Comparison of ENCODE assay signal across 39 cellular contexts in genomic region chr6:103085801-103086200, GRCh38.
"Had no signal": no experiment of that assay in that cellular context is flagged by ENCODE, and none has a peak within 500 bp of the region (broad histone marks: within the 10 kb centered on the region; RNA-seq: fewer than 3 reads in every experiment).

No MANE protein-coding gene starts in this region.

- H3K4me1 ChIP-seq: adrenal gland, ascending aorta, body of pancreas, breast epithelium had no signal

- H3K4me3 ChIP-seq: adrenal gland, ascending aorta, body of pancreas, breast epithelium, cardiac muscle cell had no signal

- H3K36me3 ChIP-seq: adrenal gland, ascending aorta, brain microvascular endothelial cell, breast epithelium, cardiac muscle cell had no signal

- H3K27me3 Mint-ChIP-seq: activated naive CD4-positive, alpha-beta T cell treated with anti-CD3 and anti-CD28 coated beads, Interleukin-2, amount 10 ng/mL, durations not matched to agents 7 days and 5 days; activated naive CD4-positive, alpha-beta T cell treated with anti-CD3 and anti-CD28 coated beads, Interleukin-2, amount 50 U/mL, for 24 hours; activated naive CD8-positive, alpha-beta T cell; activated naive CD8-positive, alpha-beta T cell treated with anti-CD3 and anti-CD28 coated beads for 36 hours; activated naive CD8-positive, alpha-beta T cell treated with anti-CD3 and anti-CD28 coated beads, Interleukin-2, amount 10 ng/mL, durations not matched to agents 7 days and 5 days; activated naive CD8-positive, alpha-beta T cell treated with anti-CD3 and anti-CD28 coated beads, Interleukin-2, amount 50 U/mL, for 24 hours; activated T-cell treated with anti-CD3 and anti-CD28 coated beads, Interleukin-2, amount 50 U/mL, for 24 hours; activated T-helper 17 cell treated with anti-CD3 and anti-CD28 coated beads, Interleukin-2, amount 50 U/mL, for 72 hours; central memory CD8-positive, alpha-beta T cell had no signal

- H3K36me3 Mint-ChIP-seq: activated naive CD4-positive, alpha-beta T cell treated with anti-CD3 and anti-CD28 coated beads, Interleukin-2, amount 10 ng/mL, durations not matched to agents 7 days and 5 days; activated naive CD4-positive, alpha-beta T cell treated with anti-CD3 and anti-CD28 coated beads, Interleukin-2, amount 50 U/mL, for 24 hours; activated naive CD4-positive, alpha-beta T cell treated with anti-CD3 and anti-CD28 coated beads, Interleukin-2, amount 50 U/mL, for 72 hours; activated naive CD8-positive, alpha-beta T cell; activated naive CD8-positive, alpha-beta T cell treated with anti-CD3 and anti-CD28 coated beads for 36 hours; activated naive CD8-positive, alpha-beta T cell treated with anti-CD3 and anti-CD28 coated beads, Interleukin-2, amount 10 ng/mL, durations not matched to agents 7 days and 5 days; brain had no signal

- H3K9me3 Mint-ChIP-seq: activated naive CD4-positive, alpha-beta T cell treated with anti-CD3 and anti-CD28 coated beads, Interleukin-2, amount 10 ng/mL, durations not matched to agents 7 days and 5 days; activated naive CD4-positive, alpha-beta T cell treated with anti-CD3 and anti-CD28 coated beads, Interleukin-2, amount 50 U/mL, for 24 hours; activated naive CD8-positive, alpha-beta T cell treated with anti-CD3 and anti-CD28 coated beads for 36 hours; activated naive CD8-positive, alpha-beta T cell treated with anti-CD3 and anti-CD28 coated beads, Interleukin-2, amount 10 ng/mL, durations not matched to agents 7 days and 5 days; activated T-helper 1 cell treated with anti-CD3 and anti-CD28 coated beads, Interleukin-12 subunit alpha, Interleukin-12 subunit beta, Interleukin-2, Interleukin-4 antibody, amounts not matched to agents 30 ng/mL and 10 ng/mL and 1 ng/mL, durations not matched to agents 14 hours and 24 hours and 36 hours; activated T-helper 17 cell treated with anti-CD3 and anti-CD28 coated beads, Interleukin-2, amount 50 U/mL, for 72 hours had no signal

- DNase-seq: activated effector memory CD4-positive, alpha-beta T cell treated with anti-CD3 and anti-CD28 coated beads, Interleukin-2, amount 50 U/mL, for 16 hours; activated effector memory CD4-positive, alpha-beta T cell treated with Interleukin-2 at 50 U/mL for 16 hours; activated gamma-delta T cell; activated gamma-delta T cell treated with Interleukin-2 at 50 U/mL for 16 hours; activated naive CD4-positive, alpha-beta T cell; activated naive CD4-positive, alpha-beta T cell treated with anti-CD3 and anti-CD28 coated beads for 36 hours; activated naive CD4-positive, alpha-beta T cell treated with anti-CD3 and anti-CD28 coated beads, Interleukin-2, amount 10 ng/mL, durations not matched to agents 7 days and 5 days; activated naive CD4-positive, alpha-beta T cell treated with anti-CD3 and anti-CD28 coated beads, Interleukin-2, amount 50 U/mL, for 16 hours; activated naive CD4-positive, alpha-beta T cell treated with Interleukin-2 at 50 U/mL for 16 hours; activated naive CD8-positive, alpha-beta T cell treated with anti-CD3 and anti-CD28 coated beads for 36 hours; activated naive CD8-positive, alpha-beta T cell treated with anti-CD3 and anti-CD28 coated beads, Interleukin-2, amount 10 ng/mL, durations not matched to agents 7 days and 5 days; activated naive CD8-positive, alpha-beta T cell treated with anti-CD3 and anti-CD28 coated beads, Interleukin-2, amount 50 U/mL, for 24 hours; activated T-cell treated with anti-CD3 and anti-CD28 coated beads for 4 hours; activated T-cell treated with anti-CD3 and anti-CD28 coated beads, Interleukin-2, amount 50 U/mL, for 1 hour; activated T-cell treated with anti-CD3 and anti-CD28 coated beads, Interleukin-2, amount 50 U/mL, for 24 hours; activated T-cell treated with anti-CD3 and anti-CD28 coated beads, Interleukin-2, amount 50 U/mL, for 4 hours; activated T-cell treated with anti-CD3 and anti-CD28 coated beads, Interleukin-2, amount 50 U/mL, for 48 hours; activated T-cell treated with anti-CD3 and anti-CD28 coated beads, Interleukin-2, amount 50 U/mL, for 72 hours; adrenal gland; amniotic stem cell; amygdala; anterior cingulate cortex; aorta; body of pancreas; brain microvascular endothelial cell; caudate nucleus; central memory CD4-positive, alpha-beta T cell; cerebellar nuclear complex had no signal

- H3K4me1 Mint-ChIP-seq: activated naive CD4-positive, alpha-beta T cell treated with anti-CD3 and anti-CD28 coated beads, Interleukin-2, amount 10 ng/mL, durations not matched to agents 7 days and 5 days; activated naive CD4-positive, alpha-beta T cell treated with anti-CD3 and anti-CD28 coated beads, Interleukin-2, amount 50 U/mL, for 24 hours; activated naive CD8-positive, alpha-beta T cell treated with anti-CD3 and anti-CD28 coated beads for 36 hours; activated naive CD8-positive, alpha-beta T cell treated with anti-CD3 and anti-CD28 coated beads, Interleukin-2, amount 10 ng/mL, durations not matched to agents 7 days and 5 days; activated naive CD8-positive, alpha-beta T cell treated with anti-CD3 and anti-CD28 coated beads, Interleukin-2, amount 50 U/mL, for 24 hours; activated T-helper 17 cell treated with anti-CD3 and anti-CD28 coated beads, Interleukin-2, amount 50 U/mL, for 72 hours; central memory CD8-positive, alpha-beta T cell had no signal

- H3K4me3 Mint-ChIP-seq: activated naive CD4-positive, alpha-beta T cell treated with anti-CD3 and anti-CD28 coated beads for 36 hours; activated naive CD4-positive, alpha-beta T cell treated with anti-CD3 and anti-CD28 coated beads, Interleukin-2, amount 10 ng/mL, durations not matched to agents 7 days and 5 days; activated naive CD4-positive, alpha-beta T cell treated with anti-CD3 and anti-CD28 coated beads, Interleukin-2, amount 50 U/mL, for 24 hours; activated naive CD8-positive, alpha-beta T cell; activated naive CD8-positive, alpha-beta T cell treated with anti-CD3 and anti-CD28 coated beads for 36 hours; activated naive CD8-positive, alpha-beta T cell treated with anti-CD3 and anti-CD28 coated beads, Interleukin-2, amount 10 ng/mL, durations not matched to agents 7 days and 5 days; activated naive CD8-positive, alpha-beta T cell treated with anti-CD3 and anti-CD28 coated beads, Interleukin-2, amount 50 U/mL, for 24 hours; activated T-cell treated with anti-CD3 and anti-CD28 coated beads, Interleukin-2, amount 50 U/mL, for 24 hours; activated T-cell treated with anti-CD3 and anti-CD28 coated beads, Interleukin-2, amount 50 U/mL, for 4 hours; activated T-cell treated with anti-CD3 and anti-CD28 coated beads, Interleukin-2, amount 50 U/mL, for 72 hours; activated T-helper 1 cell treated with anti-CD3 and anti-CD28 coated beads, Interleukin-12 subunit alpha, Interleukin-12 subunit beta, Interleukin-2, Interleukin-4 antibody, amounts not matched to agents 30 ng/mL and 10 ng/mL and 1 ng/mL, durations not matched to agents 14 hours and 24 hours and 36 hours; activated T-helper 17 cell treated with anti-CD3 and anti-CD28 coated beads, Interleukin-2, amount 50 U/mL, for 72 hours; brain; central memory CD8-positive, alpha-beta T cell had no signal

- H3K27me3 ChIP-seq: adrenal gland, ascending aorta, body of pancreas, brain microvascular endothelial cell, breast epithelium, cardiac muscle cell had no signal

- H3K9me3 ChIP-seq: adrenal gland, ascending aorta, body of pancreas, breast epithelium had no signal

- H3K27ac Mint-ChIP-seq: activated naive CD4-positive, alpha-beta T cell treated with anti-CD3 and anti-CD28 coated beads for 36 hours; activated naive CD4-positive, alpha-beta T cell treated with anti-CD3 and anti-CD28 coated beads, Interleukin-2, amount 10 ng/mL, durations not matched to agents 7 days and 5 days; activated naive CD4-positive, alpha-beta T cell treated with anti-CD3 and anti-CD28 coated beads, Interleukin-2, amount 50 U/mL, for 24 hours; activated naive CD4-positive, alpha-beta T cell treated with anti-CD3 and anti-CD28 coated beads, Interleukin-2, amount 50 U/mL, for 72 hours; activated naive CD8-positive, alpha-beta T cell; activated naive CD8-positive, alpha-beta T cell treated with anti-CD3 and anti-CD28 coated beads for 36 hours; activated naive CD8-positive, alpha-beta T cell treated with anti-CD3 and anti-CD28 coated beads, Interleukin-2, amount 10 ng/mL, durations not matched to agents 7 days and 5 days; activated naive CD8-positive, alpha-beta T cell treated with anti-CD3 and anti-CD28 coated beads, Interleukin-2, amount 50 U/mL, for 24 hours; activated T-cell treated with anti-CD3 and anti-CD28 coated beads, Interleukin-2, amount 50 U/mL, for 24 hours; activated T-cell treated with anti-CD3 and anti-CD28 coated beads, Interleukin-2, amount 50 U/mL, for 72 hours; activated T-helper 1 cell treated with anti-CD3 and anti-CD28 coated beads, Interleukin-12 subunit alpha, Interleukin-12 subunit beta, Interleukin-2, Interleukin-4 antibody, amounts not matched to agents 30 ng/mL and 10 ng/mL and 1 ng/mL, durations not matched to agents 14 hours and 24 hours and 36 hours; activated T-helper 17 cell treated with anti-CD3 and anti-CD28 coated beads, Interleukin-2, amount 50 U/mL, for 72 hours; activated T-helper 2 cell treated with anti-CD3 and anti-CD28 coated beads, Interferon-gamma antibody, Interleukin-2, Interleukin-4, amounts not matched to agents 10 μg/mL and 5 μg/mL and 100 μg/mL, durations not matched to agents 14 hours and 24 hours and 36 hours; brain had no signal

- H3K27ac ChIP-seq: adrenal gland, ascending aorta, body of pancreas, brain microvascular endothelial cell, breast epithelium, cardiac muscle cell had no signal
